In the genomic region with DNA sequence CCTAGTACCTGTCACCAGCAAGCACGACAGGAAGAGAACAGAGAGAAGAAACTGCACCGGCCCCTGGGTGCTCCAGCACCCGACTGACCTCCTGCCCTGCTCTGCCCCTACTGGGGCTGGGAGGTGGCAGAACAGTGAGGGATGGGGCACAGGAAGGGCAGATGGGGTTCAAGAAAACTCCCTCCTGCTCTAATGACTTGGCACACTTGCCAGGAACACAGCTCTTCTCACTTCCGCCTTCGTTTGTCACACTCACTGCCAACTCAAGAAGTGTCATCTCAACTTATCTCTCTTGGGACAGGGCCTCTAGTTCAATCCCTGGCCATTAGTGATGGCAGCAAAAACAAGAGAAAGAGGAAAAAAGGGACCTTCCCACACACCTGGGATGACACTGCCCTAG, we compare ENCODE assay signal across 12 cellular contexts. TPM values are rescaled to one million over a fixed set of nuclear protein-coding genes. Genes with fewer than 3 reads are reported as not detected.
DNase-seq lines count a peak whose midpoint lies in the region; ATAC-seq, FAIRE-seq and TF ChIP-seq lines count a peak whose summit lies in the region.
"Had no signal": no experiment of that assay in that cellular context is flagged by ENCODE, and none has a peak within 500 bp of the region (broad histone marks: within the 10 kb centered on the region; RNA-seq: fewer than 3 reads in every experiment).

No MANE protein-coding gene starts in this region.

- peak overlapping the region; percentile 56 for H3K27ac Mint-ChIP-seq in activated CD8-positive, alpha-beta memory T cell treated with anti-CD3 and anti-CD28 coated beads, Interleukin-2, amount 10 ng/mL, durations not matched to agents 7 days and 5 days
- peak overlapping the region; percentile 92 for H3K27ac Mint-ChIP-seq in stimulated activated effector memory CD8-positive, alpha-beta T cell treated with anti-CD3 and anti-CD28 coated beads, Interleukin-12 subunit alpha, Interleukin-12 subunit beta, amount 100 ng/mL, for 72 hours

- no peak for FAIRE-seq in GM12878 (lab: Jason Lieb, UNC)
- FAIRE-seq: A549 had no signal

- H3K9me3 Mint-ChIP-seq in activated CD8-positive, alpha-beta memory T cell treated with anti-CD3 and anti-CD28 coated beads, Interleukin-2, amount 10 ng/mL, durations not matched to agents 7 days and 5 days (ENCODE audit: low read depth) = no peaks in the 10 kb centered on the region
- H3K9me3 Mint-ChIP-seq in stimulated activated effector memory CD8-positive, alpha-beta T cell treated with anti-CD3 and anti-CD28 coated beads, Interleukin-12 subunit alpha, Interleukin-12 subunit beta, amount 100 ng/mL, for 72 hours = no peaks in the 10 kb centered on the region

- H3K4me1 Mint-ChIP-seq in activated CD8-positive, alpha-beta memory T cell treated with anti-CD3 and anti-CD28 coated beads, Interleukin-2, amount 10 ng/mL, durations not matched to agents 7 days and 5 days = peaks cover 30% of the 10 kb centered on the region
- H3K4me1 Mint-ChIP-seq in stimulated activated effector memory CD8-positive, alpha-beta T cell treated with anti-CD3 and anti-CD28 coated beads, Interleukin-12 subunit alpha, Interleukin-12 subunit beta, amount 100 ng/mL, for 72 hours = peaks cover 98% of the 10 kb centered on the region

- H3K4me3 ChIP-seq in GM12878 (no peak overlapping the region), SJCRH30 (no peak overlapping the region)
- H3K4me3 ChIP-seq: A549 had no signal

- H3K27ac ChIP-seq in GM12878 (ENCODE audit: control insufficient read depth, insufficient read depth) = peak overlapping the region; percentile 54
- H3K27ac ChIP-seq in SJCRH30 = no peak overlapping the region

- no peaks in the 10 kb centered on the region for H3K27me3 Mint-ChIP-seq in activated CD8-positive, alpha-beta memory T cell treated with anti-CD3 and anti-CD28 coated beads, Interleukin-2, amount 10 ng/mL, durations not matched to agents 7 days and 5 days

- RAD21 ChIA-PET in GM12878 (lab: Charles Lee; ENCODE audit: unreplicated experiment) = interaction anchor here (1.0 to 7.4 kb wide), 8 partner anchors 11 to 82 kb away, joined by 3 to 120 read pairs (median 8); a partner anchor contains a TSS

- peak overlapping the region; percentile 7; the same call in 1 of the 2 replicates for H3K4me2 ChIP-seq in GM12878 (ENCODE audit: control insufficient read depth, insufficient read depth)
- H3K4me2 ChIP-seq: A549, SK-N-SH had no signal

- POLR2A ChIA-PET in GM12878 (lab: Charles Lee) = interaction anchor here (1.0 to 4.6 kb wide), 5 partner anchors 12 to 70 kb away, joined by 3 to 29 read pairs (median 5); no protein-coding TSS in a partner anchor

- H3K4me1 ChIP-seq in GM12878 (ENCODE audit: control insufficient read depth, insufficient read depth, low read length) (peaks cover 37% of the 10 kb centered on the region), SJCRH30 (no peaks in the 10 kb centered on the region)

- H3K36me3 Mint-ChIP-seq in activated CD8-positive, alpha-beta memory T cell treated with anti-CD3 and anti-CD28 coated beads, Interleukin-2, amount 10 ng/mL, durations not matched to agents 7 days and 5 days = peaks cover 26% of the 10 kb centered on the region
- H3K36me3 Mint-ChIP-seq in stimulated activated effector memory CD8-positive, alpha-beta T cell treated with anti-CD3 and anti-CD28 coated beads, Interleukin-12 subunit alpha, Interleukin-12 subunit beta, amount 100 ng/mL, for 72 hours = peaks cover 98% of the 10 kb centered on the region

- no peak for DNase-seq in activated CD8-positive, alpha-beta memory T cell treated with anti-CD3 and anti-CD28 coated beads, Interleukin-2, amount 10 ng/mL, durations not matched to agents 7 days and 5 days
- DNase-seq in activated CD8-positive, alpha-beta memory T cell treated with anti-CD3 and anti-CD28 coated beads, Interleukin-2, amount 50 U/mL, for 4 hours = no peak
- peak; percentile 20 for DNase-seq in MV-4-11 (lab: John Stamatoyannopoulos, UW)
- peak; percentile 31 for DNase-seq in GM12878 (ENCODE audit: low read depth, low spot score)
- DNase-seq in stimulated activated effector memory CD8-positive, alpha-beta T cell treated with anti-CD3 and anti-CD28 coated beads, Interleukin-12 subunit alpha, Interleukin-12 subunit beta, amount 100 ng/mL, for 72 hours (ENCODE audit: low spot score in 2 of 2) = no peak
- no peak for DNase-seq in SJCRH30
- no peak for DNase-seq in NCI-H345 (lab: John Stamatoyannopoulos, UW)
- DNase-seq: hippocampal formation, NCI-H1417 treated with DMSO at 0.1 percent for 48 hours had no signal

- no peak overlapping the region for H3K4me3 Mint-ChIP-seq in activated CD8-positive, alpha-beta memory T cell treated with anti-CD3 and anti-CD28 coated beads, Interleukin-2, amount 10 ng/mL, durations not matched to agents 7 days and 5 days
- H3K4me3 Mint-ChIP-seq in stimulated activated effector memory CD8-positive, alpha-beta T cell treated with anti-CD3 and anti-CD28 coated beads, Interleukin-12 subunit alpha, Interleukin-12 subunit beta, amount 100 ng/mL, for 72 hours = peak overlapping the region; percentile 74

- no TSS peak for BruUV-seq in GM12878 (replicated peaks; lab: Mats Ljungman, UMichigan)

- no peaks in the 10 kb centered on the region for H3K27me3 ChIP-seq in GM12878 (replicated peaks in 1 of 2; ENCODE audit: control insufficient read depth in 2 of 2, insufficient read depth in 2 of 2, low read length in 1 of 2)
- no peaks in the 10 kb centered on the region for H3K27me3 ChIP-seq in SJCRH30

- intact Hi-C loops in GM12878 (cut with micrococcal nuclease; ENCODE audit: unreplicated experiment) = loop anchor here (2.0 kb wide), 1 partner anchor 68 kb away; a partner anchor contains a TSS

- in situ Hi-C loops in GM12878 (cut with MboI) = no loop called here

- peaks cover 6 to 14% of the 10 kb centered on the region in 2 experiments for H3K36me3 ChIP-seq in GM12878 (ENCODE audit: control insufficient read depth in 2 of 2, insufficient read depth in 2 of 2, low read length in 1 of 2)
- no peaks in the 10 kb centered on the region for H3K36me3 ChIP-seq in SJCRH30

- TF ChIP-seq CTCF in GM12878 (IDR thresholded peaks at IDR 0.05 in 2 of 3, conservative IDR thresholded peaks at IDR 0.05 in 1 of 3; ENCODE audit: control insufficient read depth in 2 of 3, extremely low read depth in 1 of 3, insufficient read depth in 1 of 3, low read depth in 3 of 3, low read length in 3 of 3) = no peak

- peak overlapping the region; percentile 40; the same call in 1 of the 2 replicates for H3K9ac ChIP-seq in GM12878 (ENCODE audit: control insufficient read depth, insufficient read depth, low read length)
- H3K9ac ChIP-seq: SK-N-SH had no signal

- peak in 1 of 2 experiments; percentile 26; a peak in 1 of 4 replicates for TF ChIP-seq EP300 in GM12878 (IDR thresholded peaks at IDR 0.05; ENCODE audit: borderline replicate concordance in 1 of 2, control insufficient read depth in 1 of 2, low read depth in 2 of 2, low read length in 2 of 2)

- ATAC-seq in activated CD8-positive, alpha-beta memory T cell treated with anti-CD3 and anti-CD28 coated beads, Interleukin-2, amount 10 ng/mL, durations not matched to agents 7 days and 5 days = no peak
- peak; percentile 77 for ATAC-seq in GM12878
- peak; percentile 29 for ATAC-seq in stimulated activated effector memory CD8-positive, alpha-beta T cell treated with anti-CD3 and anti-CD28 coated beads, Interleukin-12 subunit alpha, Interleukin-12 subunit beta, amount 100 ng/mL, for 72 hours
- no peak for ATAC-seq in GM19463 (IDR thresholded peaks at IDR 0.05; ENCODE audit: unreplicated experiment)

- WGBS in GM12878 (ENCODE audit: insufficient coverage, insufficient replicate concordance, low lambda C conversion rate, missing lambda C conversion rate) = 97% methylated on average over 5 of the region's 5 CpGs

- no peak for TF ChIP-seq RAD21 in GM12878 (IDR thresholded peaks at IDR 0.05; ENCODE audit: insufficient read depth, low read depth, low read length)

- SMC1A ChIA-PET in GM12878 (lab: Charles Lee; ENCODE audit: uncharacterized antibody, unreplicated experiment) = interaction anchor here (0.7 to 10.0 kb wide), 9 partner anchors 12 to 117 kb away, joined by 5 to 151 read pairs (median 7); a partner anchor contains a TSS

- H3K9me3 ChIP-seq in GM12878 (replicated peaks; ENCODE audit: control insufficient read depth, insufficient read depth, low read length) (no peaks in the 10 kb centered on the region), SJCRH30 (replicated peaks) (no peaks in the 10 kb centered on the region)
- H3K9me3 ChIP-seq: A549, SK-N-SH had no signal

- no peaks in the 10 kb centered on the region for H3K79me2 ChIP-seq in GM12878 (ENCODE audit: control insufficient read depth, insufficient read depth, low read length)

- CTCF ChIA-PET in activated CD8-positive, alpha-beta memory T cell treated with anti-CD3 and anti-CD28 coated beads, Interleukin-2, amount 10 ng/mL, durations not matched to agents 7 days and 5 days (lab: Charles Lee) = interaction anchor here (0.7 to 6.7 kb wide), 15 partner anchors 13 to 219 kb away, joined by 3 to 87 read pairs (median 6); a partner anchor contains a TSS
- CTCF ChIA-PET in GM12878 (lab: Yijun Ruan, JAX) = interaction anchor here (0.6 to 8.9 kb wide), 15 partner anchors 11 to 82 kb away, joined by 3 to 140 read pairs (median 5); a partner anchor contains a TSS

- no peak for TF ChIP-seq POLR2A in GM12878 (IDR thresholded peaks at IDR 0.05; ENCODE audit: low read depth, low read length)

- 0 out of 2 replicates have a peak overlapping the region, but pooled peaks have one; percentile 49 for H2AFZ ChIP-seq in GM12878 (ENCODE audit: control insufficient read depth, low read depth, low read length)

- H4K20me1 ChIP-seq in GM12878 (ENCODE audit: control insufficient read depth, insufficient read depth) = no peaks in the 10 kb centered on the region

RNA-seq across cellular contexts. Expression of a gene that starts 42.7 kb away (rescaled TPM):
- total RNA-seq in activated CD8-positive, alpha-beta memory T cell treated with anti-CD3 and anti-CD28 coated beads, Interleukin-2, amount 10 ng/mL, durations not matched to agents 7 days and 5 days = 10 to 100 TPM; 39.0 to 40.6 TPM
- total RNA-seq in GM12878 (2013; cell fraction: nucleolus; rRNA removed) = 74.8 and 80.2 TPM in 2 replicates
- total RNA-seq in GM12878 (2014; rRNA removed) = 60.7 and 62.8 TPM in 2 replicates
- total RNA-seq in GM12878 (2014; rRNA removed; fragmentation: Illumina TruSeq; extraction: Trizol) = 39.2 and 40.8 TPM in 2 replicates
- 37.4 and 42.7 TPM in 2 replicates for total RNA-seq in GM12878 (2021)
- 31.8 TPM for polyA plus RNA-seq in GM12878 (2011; ENCODE audit: low read depth)
- polyA plus RNA-seq in GM12878 (2011; rRNA removed) = 53.7 and 108 TPM in 2 replicates
- polyA plus RNA-seq in GM12878 (2011; cell fraction: cytosol; rRNA removed) = 170 and 179 TPM in 2 replicates
- polyA plus RNA-seq in GM12878 (2011; cell fraction: nucleus; rRNA removed) = 67.6 and 85.3 TPM in 2 replicates
- polyA plus RNA-seq in GM12878 (2012) = 38.9 and 53.9 TPM in 2 replicates
- 34.5 and 55.5 TPM in 2 replicates for polyA plus RNA-seq in GM12878 (2014; fragmentation: Illumina TruSeq; extraction: Trizol)
- 10 to 100 TPM; 23.6 to 27.7 TPM for polyA plus RNA-seq in GM12878 (2014; fragmentation: Nextera tagmentation; extraction: Ambion mirVana)
- 61.4 and 66.7 TPM in 2 replicates for polyA plus RNA-seq in GM12878 (2014; rRNA removed)
- polyA plus RNA-seq in GM12878 (2016; fragmentation: Nextera tagmentation; extraction: Ambion mirVana) = 10 to 100 TPM; 69.8 to 70.2 TPM
- polyA minus RNA-seq in GM12878 (2011; rRNA and poly(A)+ RNA removed) = 109 and 137 TPM in 2 replicates
- polyA minus RNA-seq in GM12878 (2011; cell fraction: cytosol; rRNA and poly(A)+ RNA removed) = 37.4 and 38.6 TPM in 2 replicates
- polyA minus RNA-seq in GM12878 (2011; cell fraction: nucleus; rRNA and poly(A)+ RNA removed) = 14.5 and 23.2 TPM in 2 replicates
- 0.33 and 0.43 TPM in 2 replicates for total RNA-seq in SJCRH30 (2014; rRNA removed; shearing (Covaris generic))
- polyA plus RNA-seq: A549 had no signal

Comparison
In these comparisons a context has a peak if more than half of its experiments do, and no peak if none do; other contexts are left out.
1. ATAC-seq: peak in GM12878 (single experiment) and stimulated activated effector memory CD8-positive, alpha-beta T cell treated with anti-CD3 and anti-CD28 coated beads, Interleukin-12 subunit alpha, Interleukin-12 subunit beta, amount 100 ng/mL, for 72 hours (single experiment); none in activated CD8-positive, alpha-beta memory T cell treated with anti-CD3 and anti-CD28 coated beads, Interleukin-2, amount 10 ng/mL, durations not matched to agents 7 days and 5 days (single experiment) and GM19463 (single experiment).
2. DNase-seq: peak in MV-4-11 (single experiment) and GM12878 (single experiment); none in activated CD8-positive, alpha-beta memory T cell treated with anti-CD3 and anti-CD28 coated beads, Interleukin-2, amount 10 ng/mL, durations not matched to agents 7 days and 5 days (single experiment), activated CD8-positive, alpha-beta memory T cell treated with anti-CD3 and anti-CD28 coated beads, Interleukin-2, amount 50 U/mL, for 4 hours (single experiment), stimulated activated effector memory CD8-positive, alpha-beta T cell treated with anti-CD3 and anti-CD28 coated beads, Interleukin-12 subunit alpha, Interleukin-12 subunit beta, amount 100 ng/mL, for 72 hours (0 of 2), SJCRH30 (0 of 2) and NCI-H345 (single experiment).
3. RNA of a gene that starts 42.7 kb away (total RNA-seq): 37.4 to 80.2 TPM in GM12878 and 39.0 to 40.6 TPM in activated CD8-positive, alpha-beta memory T cell treated with anti-CD3 and anti-CD28 coated beads, Interleukin-2, amount 10 ng/mL, durations not matched to agents 7 days and 5 days; 0.33 to 0.43 TPM in SJCRH30; every median in the first group is over 10 times any median in the second.